In the genomic region with DNA sequence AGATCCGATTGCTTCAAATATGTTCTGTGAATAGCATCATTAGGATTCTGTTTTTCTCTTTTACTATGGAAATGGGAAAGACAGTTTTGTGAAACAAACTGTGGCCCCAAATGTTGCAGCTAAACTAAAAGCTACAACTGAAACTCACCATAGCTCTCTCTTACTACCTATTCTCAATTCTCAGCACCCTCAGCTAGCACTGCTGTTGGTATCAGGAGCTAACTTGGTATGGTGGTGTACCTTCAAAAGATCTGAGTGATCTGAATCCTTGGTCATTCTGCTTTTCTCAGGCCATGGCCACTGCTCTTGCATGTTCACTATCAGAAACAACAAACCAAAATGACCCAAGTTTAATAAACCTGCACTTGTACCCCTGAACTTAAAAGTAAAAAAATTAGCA, we compare ENCODE assay signal across 27 cellular contexts.
"Had no signal": no experiment of that assay in that cellular context is flagged by ENCODE, and none has a peak within 500 bp of the region (broad histone marks: within the 10 kb centered on the region; RNA-seq: fewer than 3 reads in every experiment).

No MANE protein-coding gene starts in this region.

- H3K27me3 ChIP-seq: breast epithelium, hepatocyte, tibial artery had no signal

- FAIRE-seq: colon, endothelial cell of umbilical vein, frontal cortex had no signal

- ATAC-seq: activated T-cell treated with anti-CD3 and anti-CD28 coated beads, Interleukin-2, amount 50 U/mL, for 72 hours; esophagus mucosa; left lobe of liver; lower lobe of right lung; mucosa of descending colon; right cardiac atrium had no signal

- H3K4me3 ChIP-seq: breast epithelium, hepatocyte, lower lobe of right lung, mucosa of descending colon, tibial artery had no signal

- H3K36me3 ChIP-seq: breast epithelium, lower lobe of right lung, tibial artery had no signal

- H3K4me1 ChIP-seq: breast epithelium, parathyroid adenoma, tibial artery had no signal

- DNase-seq: activated CD4-positive, alpha-beta T cell treated with anti-CD3 and anti-CD28 coated beads for 4 hours; activated CD4-positive, alpha-beta T cell treated with anti-CD3 and anti-CD28 coated beads, Interleukin-2, amount 50 U/mL, for 48 hours; activated CD4-positive, CD25-positive, alpha-beta regulatory T cell; activated CD8-positive, alpha-beta memory T cell treated with anti-CD3 and anti-CD28 coated beads, Interleukin-2, amount 50 U/mL, for 48 hours; activated effector memory CD4-positive, alpha-beta T cell treated with Interleukin-2 at 50 U/mL for 16 hours; activated naive CD4-positive, alpha-beta T cell treated with anti-CD3 and anti-CD28 coated beads for 36 hours; activated naive CD8-positive, alpha-beta T cell treated with anti-CD3 and anti-CD28 coated beads, Interleukin-2, amount 10 ng/mL, durations not matched to agents 7 days and 5 days; activated T-cell treated with anti-CD3 and anti-CD28 coated beads, Interleukin-2, amount 50 U/mL, for 72 hours; amniotic stem cell; effector memory CD4-positive, alpha-beta T cell; glutamatergic neuron; immature natural killer cell; lower lobe of right lung; mesendoderm; mucosa of descending colon; nucleus accumbens; right cardiac atrium; substantia nigra; tibial artery had no signal

- H3K9me3 ChIP-seq: breast epithelium, lower lobe of right lung, mucosa of descending colon, tibial artery had no signal
